ENCODE assay signal across 24 cellular contexts in the genomic region with DNA sequence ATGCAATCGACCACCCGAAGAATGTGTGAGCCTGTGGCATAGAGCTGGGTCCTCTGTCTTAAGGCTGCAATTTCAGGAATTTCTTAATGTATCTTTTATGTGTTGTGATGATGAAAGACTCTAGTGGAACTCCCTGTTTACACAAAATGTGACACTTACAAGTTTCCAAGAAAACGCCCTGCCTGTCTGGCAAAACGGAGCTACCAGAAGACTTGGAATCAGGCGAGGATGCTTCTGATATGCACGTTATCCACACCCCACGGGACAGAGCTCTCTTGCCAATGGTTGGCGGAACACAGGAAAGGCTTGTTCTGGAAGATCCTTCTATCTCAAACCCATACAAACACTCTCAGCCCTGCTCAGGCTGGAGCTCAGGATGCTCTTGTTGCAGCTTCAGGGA.
DNase-seq lines count a peak whose midpoint lies in the region; ATAC-seq and TF ChIP-seq lines count a peak whose summit lies in the region.
"Had no signal": no experiment of that assay in that cellular context is flagged by ENCODE, and none has a peak within 500 bp of the region (broad histone marks: within the 10 kb centered on the region; RNA-seq: fewer than 3 reads in every experiment).

No MANE protein-coding gene starts in this region.

- 13% methylated on average over 5 of the region's 8 CpGs; no CpG with 5 or more reads in 1 of the 2 experiments for WGBS in IMR-90 (ENCODE audit: extremely low coverage in 2 of 2, insufficient read length in 1 of 2), 2 experiments
- WGBS in testis, 2 donors, result 55 to 67% methylated on average over 6 to 8 of the region's 8 CpGs

- no peaks in the 10 kb centered on the region for H3K79me2 ChIP-seq in fibroblast of lung (ENCODE audit: control insufficient read depth, insufficient read depth, low read length)
- H3K79me2 ChIP-seq: hepatocyte had no signal

- no peak overlapping the region for H3K56ac ChIP-seq in IMR-90 (ENCODE audit: extremely low read depth, insufficient read depth, low read length)

- H2BK20ac ChIP-seq in IMR-90 (ENCODE audit: low read depth, low read length), result no peak overlapping the region

- H3K4me3 ChIP-seq in IMR-90 (ENCODE audit: insufficient read depth, low read depth, low read length) (no peak overlapping the region), fibroblast of lung (replicated peaks in 1 of 4; ENCODE audit: control extremely low read depth in 1 of 4, insufficient read depth in 1 of 4, low read depth in 3 of 4, low read length in 4 of 4) (no peak overlapping the region), gastrocnemius medialis (no peak overlapping the region), testis (no peak overlapping the region)
- H3K4me3 ChIP-seq: dorsolateral prefrontal cortex, hepatocyte, ovary, stomach had no signal

- peak; percentile 61 for DNase-seq in AG20443 (ENCODE audit: low spot score)
- no peak for DNase-seq in IMR-90
- DNase-seq in fibroblast of lung (ENCODE audit: low read depth in 2 of 2), result peak in 1 of 2 donors; percentile 40
- peak in 1 of 2 donors; percentile 64 for DNase-seq in gastrocnemius medialis
- DNase-seq in testis, result no peak
- DNase-seq in DMS153 (lab: John Stamatoyannopoulos, UW), result no peak
- DNase-seq: activated CD4-positive, alpha-beta T cell treated with anti-CD3 and anti-CD28 coated beads for 48 hours; activated naive CD4-positive, alpha-beta T cell treated with anti-CD3 and anti-CD28 coated beads for 36 hours; anterior cingulate cortex; central memory CD4-positive, alpha-beta T cell; dorsolateral prefrontal cortex; Kasumi-1; NCI-H1694 treated with DMSO at 0.1 percent for 48 hours; NCI-H2227 treated with DMSO at 0.1 percent for 48 hours; NCI-H69; ovary; stomach; T-helper 2 cell had no signal

- no peak overlapping the region for H4K8ac ChIP-seq in IMR-90 (ENCODE audit: low read depth in 2 of 2, low read length in 2 of 2)

- H2BK5ac ChIP-seq in IMR-90 (ENCODE audit: low read depth, low read length, poor library complexity, severe bottlenecking), result no peak overlapping the region

- no peak overlapping the region for H3K18ac ChIP-seq in IMR-90 (ENCODE audit: low read depth, low read length)

- ATAC-seq in IMR-90 (ENCODE audit: low read depth) (peak; percentile 48; the same call in 1 of the 2 replicates), gastrocnemius medialis (peak; percentile 33 to 73), HG03457 (IDR thresholded peaks at IDR 0.05; ENCODE audit: unreplicated experiment) (no peak)
- ATAC-seq: HCT116; left lobe of liver; natural killer cell treated with Interleukin-12 subunit alpha and Interleukin-12 subunit beta and Interleukin-15 and Interleukin-18, amount 100 ng/mL, for 72 hours; SK-N-SH treated with all-trans-retinoic acid at 6 μM for 48 hours had no signal

- no peak overlapping the region for H4K5ac ChIP-seq in IMR-90 (ENCODE audit: low read depth, low read length)

- no peak for TF ChIP-seq POLR2A in IMR-90 (IDR thresholded peaks at IDR 0.05; ENCODE audit: low read depth, low read length)
- no peak for TF ChIP-seq POLR2A in gastrocnemius medialis (IDR thresholded peaks at IDR 0.05)
- TF ChIP-seq POLR2A in testis (IDR thresholded peaks at IDR 0.05), result no peak

- POLR2A ChIA-PET in IMR-90 (lab: Charles Lee; ENCODE audit: unreplicated experiment), result interaction anchor here (0.7 kb wide), 1 partner anchor 482 kb away, joined by 6 read pairs; no protein-coding TSS in a partner anchor

- H2BK120ac ChIP-seq in IMR-90 (ENCODE audit: low read depth, low read length), result no peak overlapping the region

- H2BK15ac ChIP-seq in IMR-90 (ENCODE audit: low read depth, low read length), result no peak overlapping the region

- H4K91ac ChIP-seq in IMR-90 (ENCODE audit: insufficient read depth, low read depth, low read length), result no peak overlapping the region

- dilution Hi-C loops in IMR-90 (cut with HindIII; ENCODE audit: low sequenced_read_pairs, unreplicated experiment), result no loop called here

- H3K23ac ChIP-seq in IMR-90 (ENCODE audit: low read depth, low read length), result no peak overlapping the region

- H2AFZ ChIP-seq in IMR-90 (replicated peaks; ENCODE audit: low read length, poor library complexity), result no peak overlapping the region
- peak overlapping the region; percentile 49 for H2AFZ ChIP-seq in fibroblast of lung (ENCODE audit: low read length)
- H2AFZ ChIP-seq: hepatocyte had no signal

- no peak overlapping the region for H3K14ac ChIP-seq in IMR-90 (replicated peaks; ENCODE audit: low read depth, low read length)

- H4K20me1 ChIP-seq in IMR-90 (ENCODE audit: insufficient read depth, low read length) (no peaks in the 10 kb centered on the region), fibroblast of lung (ENCODE audit: control insufficient read depth, extremely low read depth, insufficient read depth, low read length) (no peaks in the 10 kb centered on the region)

- peaks cover 3% of the 10 kb centered on the region for H3K4me1 ChIP-seq in IMR-90 (ENCODE audit: control insufficient read depth, insufficient read depth, low read length)
- no peaks in the 10 kb centered on the region for H3K4me1 ChIP-seq in fibroblast of lung (ENCODE audit: control insufficient read depth, extremely low read depth, insufficient read depth, low read length)
- H3K4me1 ChIP-seq in gastrocnemius medialis, result no peaks in the 10 kb centered on the region
- no peaks in the 10 kb centered on the region for H3K4me1 ChIP-seq in testis
- H3K4me1 ChIP-seq: stomach had no signal

- no peak for TF ChIP-seq RAD21 in IMR-90 (IDR thresholded peaks at IDR 0.05; ENCODE audit: low read length)

- no peak overlapping the region for H2AK9ac ChIP-seq in IMR-90 (replicated peaks; ENCODE audit: low read depth, low read length, poor library complexity)

- intact Hi-C loops in IMR-90 (cut with micrococcal nuclease) (no loop called here), gastrocnemius medialis (cut with DNase I; ENCODE audit: low total_unique reads) (no loop called here), testis (cut with DNase I; ENCODE audit: low total_unique reads) (no loop called here)

- BruUV-seq in IMR-90 (replicated peaks; lab: Mats Ljungman, UMichigan), result no TSS peak

- H3K9me1 ChIP-seq in IMR-90 (ENCODE audit: insufficient read depth, low read length), result no peaks in the 10 kb centered on the region

- in situ Hi-C loops in IMR-90 (cut with MboI; ENCODE audit: low sequenced_read_pairs), result no loop called here
- in situ Hi-C loops in gastrocnemius medialis (cut with MboI; ENCODE audit: low sequenced_read_pairs in 4 of 4), result no loop called here

- TF ChIP-seq CTCF in IMR-90 (conservative IDR thresholded peaks at IDR 0.05; ENCODE audit: low read depth, low read length) (no peak), fibroblast of lung (conservative IDR thresholded peaks at IDR 0.05 in 1 of 2, IDR thresholded peaks at IDR 0.05 in 1 of 2; ENCODE audit: low read depth in 1 of 2, low read length in 2 of 2) (no peak), gastrocnemius medialis (IDR thresholded peaks at IDR 0.05 in 4 of 5, conservative IDR thresholded peaks at IDR 0.05 in 1 of 5) (no peak), testis (IDR thresholded peaks at IDR 0.05) (no peak)

- H3K4ac ChIP-seq in IMR-90 (ENCODE audit: low read depth, low read length), result no peak overlapping the region

- CTCF ChIA-PET in IMR-90 (lab: Yijun Ruan, JAX), result interaction anchor here (0.9 kb wide), 1 partner anchor 27 kb away, joined by 3 read pairs; no protein-coding TSS in a partner anchor

- H3K79me1 ChIP-seq in IMR-90 (ENCODE audit: low read depth in 1 of 2, low read length in 2 of 2), result no peaks in the 10 kb centered on the region

- H3K4me2 ChIP-seq in IMR-90 (ENCODE audit: low read depth, low read length), result peak overlapping the region; percentile 28
- H3K4me2 ChIP-seq in fibroblast of lung (ENCODE audit: extremely low read depth, insufficient read depth, low read length), result peak overlapping the region; percentile 62
- H3K4me2 ChIP-seq: hepatocyte had no signal

- H2AK5ac ChIP-seq in IMR-90 (ENCODE audit: low read depth, low read length), result no peak overlapping the region

- H3K36me3 ChIP-seq in IMR-90 (ENCODE audit: control insufficient read depth, insufficient read depth, low read length) (no peaks in the 10 kb centered on the region), fibroblast of lung (ENCODE audit: control insufficient read depth, insufficient read depth, low read length) (no peaks in the 10 kb centered on the region), gastrocnemius medialis (no peaks in the 10 kb centered on the region), testis (ENCODE audit: low read depth, missing control alignments) (no peaks in the 10 kb centered on the region)
- H3K36me3 ChIP-seq: ovary, stomach had no signal

- no peaks in the 10 kb centered on the region; the same call in 1 of the 2 replicates for H3K27me3 ChIP-seq in IMR-90 (ENCODE audit: control insufficient read depth, insufficient read depth, low read length)
- no peaks in the 10 kb centered on the region for H3K27me3 ChIP-seq in fibroblast of lung (ENCODE audit: control insufficient read depth, insufficient read depth, low read length)
- no peaks in the 10 kb centered on the region for H3K27me3 ChIP-seq in gastrocnemius medialis
- H3K27me3 ChIP-seq in testis, result no peaks in the 10 kb centered on the region
- H3K27me3 ChIP-seq: dorsolateral prefrontal cortex, hepatocyte, ovary, stomach had no signal

- no peak overlapping the region for H3K27ac ChIP-seq in IMR-90 (ENCODE audit: insufficient read depth, low read length)
- H3K27ac ChIP-seq in fibroblast of lung (ENCODE audit: insufficient read depth, low read length), result no peak overlapping the region
- H3K27ac ChIP-seq in gastrocnemius medialis, result no peak overlapping the region
- H3K27ac ChIP-seq in testis, result no peak overlapping the region
- H3K27ac ChIP-seq: hepatocyte, ovary, stomach had no signal

- no peak overlapping the region for H3K9ac ChIP-seq in IMR-90 (ENCODE audit: low read depth, low read length)
- H3K9ac ChIP-seq in fibroblast of lung (ENCODE audit: insufficient read depth, low read length), result no peak overlapping the region

- H3K9me3 ChIP-seq in IMR-90 (ENCODE audit: control insufficient read depth, insufficient read depth, low read length) (no peaks in the 10 kb centered on the region), fibroblast of lung (ENCODE audit: control insufficient read depth, insufficient read depth, low read depth, low read length) (no peaks in the 10 kb centered on the region), gastrocnemius medialis (no peaks in the 10 kb centered on the region), testis (no peaks in the 10 kb centered on the region)
- H3K9me3 ChIP-seq: ovary, stomach had no signal

TF ChIP-seq in IMR-90, 13 proteins besides CTCF, POLR2A, EP300 and RAD21 (continues in another document):
- TF ChIP-seq, protein P1, sequence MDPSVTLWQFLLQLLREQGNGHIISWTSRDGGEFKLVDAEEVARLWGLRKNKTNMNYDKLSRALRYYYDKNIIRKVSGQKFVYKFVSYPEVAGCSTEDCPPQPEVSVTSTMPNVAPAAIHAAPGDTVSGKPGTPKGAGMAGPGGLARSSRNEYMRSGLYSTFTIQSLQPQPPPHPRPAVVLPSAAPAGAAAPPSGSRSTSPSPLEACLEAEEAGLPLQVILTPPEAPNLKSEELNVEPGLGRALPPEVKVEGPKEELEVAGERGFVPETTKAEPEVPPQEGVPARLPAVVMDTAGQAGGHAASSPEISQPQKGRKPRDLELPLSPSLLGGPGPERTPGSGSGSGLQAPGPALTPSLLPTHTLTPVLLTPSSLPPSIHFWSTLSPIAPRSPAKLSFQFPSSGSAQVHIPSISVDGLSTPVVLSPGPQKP (IDR thresholded peaks at IDR 0.05; ENCODE audit: borderline replicate concordance, low read depth, low read length), result no peak
- no peak for TF ChIP-seq NFE2L2 (IDR thresholded peaks at IDR 0.05; ENCODE audit: low read depth, low read length)
